In genomic region chr15:25811481-25811906, GRCh38 we compare ENCODE assay signal across 1 cellular context.
TF ChIP-seq lines count a peak whose summit lies in the region.

No MANE protein-coding gene starts in this region.

TF ChIP-seq in GM12878, 131 proteins besides CTCF, POLR2A, EP300 and RAD21 (continued from another document):
- TF ChIP-seq TBL1XR1 (IDR thresholded peaks at IDR 0.05; ENCODE audit: low read depth, low read length) (0 out of 2 replicates have a peak, but pooled peaks have one; percentile 37), CREB1 (IDR thresholded peaks at IDR 0.05; ENCODE audit: low read depth) (no peak), IKZF2 (IDR thresholded peaks at IDR 0.05) (peak; percentile 60 to 66), SPI1 (IDR thresholded peaks at IDR 0.05; ENCODE audit: borderline replicate concordance, insufficient read depth, low read depth, low read length) (peak; percentile 86), ATF2 (IDR thresholded peaks at IDR 0.05; ENCODE audit: low read length) (no peak), ZBED1 (IDR thresholded peaks at IDR 0.05; ENCODE audit: borderline replicate concordance) (no peak), DPF2 (IDR thresholded peaks at IDR 0.05) (no peak), NR2F1 (conservative IDR thresholded peaks at IDR 0.05) (peak; percentile 67), RUNX3 (IDR thresholded peaks at IDR 0.05; ENCODE audit: low read length) (peak; percentile 77), MTA2 (IDR thresholded peaks at IDR 0.05; ENCODE audit: low read depth) (peak; percentile 33; the same call in 1 of the 2 replicates), TCF3 (IDR thresholded peaks at IDR 0.05; ENCODE audit: borderline replicate concordance, insufficient read depth, low read depth, low read length) (0 out of 2 replicates have a peak, but pooled peaks have one; percentile 23), IKZF1 (conservative IDR thresholded peaks at IDR 0.05) (peak; percentile 38; the same call in 1 of the 2 replicates), CHD2 (IDR thresholded peaks at IDR 0.05; ENCODE audit: borderline replicate concordance, low read depth, low read length) (peak; percentile 30; the same call in 1 of the 2 replicates), BCL11A (IDR thresholded peaks at IDR 0.05; ENCODE audit: low read depth, low read length) (0 out of 2 replicates have a peak, but pooled peaks have one; percentile 55), TCF12 (IDR thresholded peaks at IDR 0.05; ENCODE audit: low read depth, low read length) (peak; percentile 87)
- TF ChIP-seq, protein P1, sequence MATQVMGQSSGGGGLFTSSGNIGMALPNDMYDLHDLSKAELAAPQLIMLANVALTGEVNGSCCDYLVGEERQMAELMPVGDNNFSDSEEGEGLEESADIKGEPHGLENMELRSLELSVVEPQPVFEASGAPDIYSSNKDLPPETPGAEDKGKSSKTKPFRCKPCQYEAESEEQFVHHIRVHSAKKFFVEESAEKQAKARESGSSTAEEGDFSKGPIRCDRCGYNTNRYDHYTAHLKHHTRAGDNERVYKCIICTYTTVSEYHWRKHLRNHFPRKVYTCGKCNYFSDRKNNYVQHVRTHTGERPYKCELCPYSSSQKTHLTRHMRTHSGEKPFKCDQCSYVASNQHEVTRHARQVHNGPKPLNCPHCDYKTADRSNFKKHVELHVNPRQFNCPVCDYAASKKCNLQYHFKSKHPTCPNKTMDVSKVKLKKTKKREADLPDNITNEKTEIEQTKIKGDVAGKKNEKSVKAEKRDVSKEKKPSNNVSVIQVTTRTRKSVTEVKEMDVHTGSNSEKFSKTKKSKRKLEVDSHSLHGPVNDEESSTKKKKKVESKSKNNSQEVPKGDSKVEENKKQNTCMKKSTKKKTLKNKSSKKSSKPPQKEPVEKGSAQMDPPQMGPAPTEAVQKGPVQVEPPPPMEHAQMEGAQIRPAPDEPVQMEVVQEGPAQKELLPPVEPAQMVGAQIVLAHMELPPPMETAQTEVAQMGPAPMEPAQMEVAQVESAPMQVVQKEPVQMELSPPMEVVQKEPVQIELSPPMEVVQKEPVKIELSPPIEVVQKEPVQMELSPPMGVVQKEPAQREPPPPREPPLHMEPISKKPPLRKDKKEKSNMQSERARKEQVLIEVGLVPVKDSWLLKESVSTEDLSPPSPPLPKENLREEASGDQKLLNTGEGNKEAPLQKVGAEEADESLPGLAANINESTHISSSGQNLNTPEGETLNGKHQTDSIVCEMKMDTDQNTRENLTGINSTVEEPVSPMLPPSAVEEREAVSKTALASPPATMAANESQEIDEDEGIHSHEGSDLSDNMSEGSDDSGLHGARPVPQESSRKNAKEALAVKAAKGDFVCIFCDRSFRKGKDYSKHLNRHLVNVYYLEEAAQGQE (IDR thresholded peaks at IDR 0.05; ENCODE audit: low read depth, low read length), result no peak
- TF ChIP-seq, protein P2, sequence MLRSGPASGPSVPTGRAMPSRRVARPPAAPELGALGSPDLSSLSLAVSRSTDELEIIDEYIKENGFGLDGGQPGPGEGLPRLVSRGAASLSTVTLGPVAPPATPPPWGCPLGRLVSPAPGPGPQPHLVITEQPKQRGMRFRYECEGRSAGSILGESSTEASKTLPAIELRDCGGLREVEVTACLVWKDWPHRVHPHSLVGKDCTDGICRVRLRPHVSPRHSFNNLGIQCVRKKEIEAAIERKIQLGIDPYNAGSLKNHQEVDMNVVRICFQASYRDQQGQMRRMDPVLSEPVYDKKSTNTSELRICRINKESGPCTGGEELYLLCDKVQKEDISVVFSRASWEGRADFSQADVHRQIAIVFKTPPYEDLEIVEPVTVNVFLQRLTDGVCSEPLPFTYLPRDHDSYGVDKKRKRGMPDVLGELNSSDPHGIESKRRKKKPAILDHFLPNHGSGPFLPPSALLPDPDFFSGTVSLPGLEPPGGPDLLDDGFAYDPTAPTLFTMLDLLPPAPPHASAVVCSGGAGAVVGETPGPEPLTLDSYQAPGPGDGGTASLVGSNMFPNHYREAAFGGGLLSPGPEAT (IDR thresholded peaks at IDR 0.05; ENCODE audit: low read depth), result 0 out of 2 replicates have a peak, but pooled peaks have one; percentile 30
